Comparison of ENCODE assay signal across 18 cellular contexts in the genomic region with DNA sequence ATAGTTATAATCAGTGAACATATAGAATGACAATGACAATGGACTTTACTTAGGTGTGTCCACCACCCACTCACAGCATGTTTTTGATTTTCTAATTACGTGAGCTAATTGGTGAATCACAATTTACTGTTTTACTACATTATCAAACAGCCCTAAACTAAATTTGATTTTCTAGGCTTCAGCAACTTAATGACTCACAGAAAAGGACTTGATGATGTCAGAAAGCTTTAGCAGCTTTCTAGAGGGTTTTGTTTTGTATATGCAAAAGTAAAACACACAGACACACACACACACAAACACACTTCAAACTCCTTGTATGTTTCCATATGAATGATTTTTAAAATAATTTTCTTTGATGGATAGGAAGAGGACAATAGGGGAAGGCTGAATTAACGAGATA.
DNase-seq lines count a peak whose midpoint lies in the region; ATAC-seq and TF ChIP-seq lines count a peak whose summit lies in the region.
"Had no signal": no experiment of that assay in that cellular context is flagged by ENCODE, and none has a peak within 500 bp of the region (broad histone marks: within the 10 kb centered on the region; RNA-seq: fewer than 3 reads in every experiment).

No MANE protein-coding gene starts in this region.

- H3K9me3 ChIP-seq in SK-N-MC (ENCODE audit: low read depth, low read length) (no peaks in the 10 kb centered on the region; the same call in 1 of the 2 replicates), neuronal stem cell (replicated peaks in 1 of 2; ENCODE audit: control insufficient read depth in 2 of 2, insufficient read depth in 1 of 2, low read depth in 1 of 2, low read length in 2 of 2) (no peaks in the 10 kb centered on the region)
- H3K9me3 ChIP-seq: A549, SJCRH30 had no signal

- DNase-seq in COR-L47 (lab: John Stamatoyannopoulos, UW): peak; percentile 24
- DNase-seq in SK-N-MC (ENCODE audit: low read depth, low spot score): no peak
- DNase-seq in fibroblast of mammary gland (ENCODE audit: low read depth): peak; percentile 22
- DNase-seq in neuronal stem cell (ENCODE audit: low spot score): no peak
- DNase-seq: C1 segment of cervical spinal cord, DMS 273 treated with DMSO at 0.1 percent for 48 hours, EL, NCI-H1930, NCI-H2171 treated with DMSO at 0.1 percent for 48 hours, NCI-H510A, NCI-H82, PC-3, SJCRH30 had no signal

- H3K9ac ChIP-seq in SK-N-MC (ENCODE audit: insufficient read length): peak overlapping the region; percentile 70
- H3K9ac ChIP-seq in neuronal stem cell (ENCODE audit: low read depth, low read length, poor library complexity): no peak overlapping the region

- no peak overlapping the region for H2BK12ac ChIP-seq in neuronal stem cell (ENCODE audit: low read length)

- H3K27ac ChIP-seq in SK-N-MC (peak overlapping the region; percentile 99), neuronal stem cell (replicated peaks; ENCODE audit: low read length) (no peak overlapping the region)
- H3K27ac ChIP-seq: A549, SJCRH30 had no signal

- no peak overlapping the region for H3K23ac ChIP-seq in neuronal stem cell (ENCODE audit: low read depth, low read length, poor library complexity)

- H2BK120ac ChIP-seq in neuronal stem cell (ENCODE audit: low read depth, low read length): no peak overlapping the region

- no peaks in the 10 kb centered on the region for H3K27me3 ChIP-seq in neuronal stem cell (ENCODE audit: control insufficient read depth in 3 of 3, insufficient read depth in 3 of 3, low read depth in 1 of 3, low read length in 3 of 3)
- H3K27me3 ChIP-seq: SJCRH30 had no signal

- H3K79me1 ChIP-seq in neuronal stem cell (ENCODE audit: low read depth, low read length): no peaks in the 10 kb centered on the region

- H3K14ac ChIP-seq in neuronal stem cell (ENCODE audit: low read length): no peak overlapping the region

- ATAC-seq in HG03175 (IDR thresholded peaks at IDR 0.05; ENCODE audit: unreplicated experiment) (no peak), GM21367 (IDR thresholded peaks at IDR 0.05; ENCODE audit: unreplicated experiment) (no peak), GM18873 (IDR thresholded peaks at IDR 0.05; ENCODE audit: low FRiP score, unreplicated experiment) (no peak)
- ATAC-seq: A549, HCT116, PC-3 had no signal

- no peak overlapping the region for H4K8ac ChIP-seq in neuronal stem cell (ENCODE audit: low read depth, low read length)

- no CpG with 5 or more reads among the region's 2 CpGs for WGBS in neuronal stem cell (ENCODE audit: extremely low coverage in 2 of 2, insufficient read length in 2 of 2, insufficient replicate concordance in 1 of 2), 2 donors

- peak overlapping the region; percentile 41 for H2AFZ ChIP-seq in neuronal stem cell (ENCODE audit: low read length)

- no peak overlapping the region for H4K91ac ChIP-seq in neuronal stem cell (ENCODE audit: low read depth, low read length, poor library complexity)

- H3K18ac ChIP-seq in neuronal stem cell (ENCODE audit: low read length): no peak overlapping the region

- H3K36me3 ChIP-seq in SK-N-MC (ENCODE audit: insufficient read depth, low read length): no peaks in the 10 kb centered on the region
- no peaks in the 10 kb centered on the region for H3K36me3 ChIP-seq in neuronal stem cell (replicated peaks in 1 of 2; ENCODE audit: control insufficient read depth in 2 of 2, insufficient read depth in 2 of 2, low read length in 2 of 2)
- H3K36me3 ChIP-seq: SJCRH30 had no signal

- H3K4me3 ChIP-seq in SK-N-MC (peak overlapping the region; percentile 42), fibroblast of mammary gland (ENCODE audit: control insufficient read depth, low read depth, low read length) (no peak overlapping the region), neuronal stem cell (ENCODE audit: low read length in 2 of 2) (no peak overlapping the region)
- H3K4me3 ChIP-seq: A549, SJCRH30 had no signal

- no peak overlapping the region for H2AK5ac ChIP-seq in neuronal stem cell (ENCODE audit: low read depth, low read length)

- H3K4me2 ChIP-seq in neuronal stem cell (ENCODE audit: insufficient read depth, low read length, poor library complexity, severe bottlenecking): no peak overlapping the region
- H3K4me2 ChIP-seq: A549 had no signal

- no peak for TF ChIP-seq CTCF in fibroblast of mammary gland (conservative IDR thresholded peaks at IDR 0.05; ENCODE audit: control insufficient read depth, insufficient read depth, low read depth, low read length)

- no peaks in the 10 kb centered on the region for H3K4me1 ChIP-seq in neuronal stem cell (ENCODE audit: control insufficient read depth in 2 of 2, insufficient read depth in 1 of 2, low read depth in 1 of 2, low read length in 2 of 2)
- H3K4me1 ChIP-seq: A549, SJCRH30 had no signal

- H2BK5ac ChIP-seq in neuronal stem cell (ENCODE audit: low read length): no peak overlapping the region

- H3K4ac ChIP-seq in neuronal stem cell (ENCODE audit: low read length): no peak overlapping the region

- H2BK15ac ChIP-seq in neuronal stem cell (ENCODE audit: low read length): no peak overlapping the region

Comparison
In these comparisons a context has a peak if more than half of its experiments do, and no peak if none do; other contexts are left out.
1. DNase-seq: peak in COR-L47 (single experiment) and fibroblast of mammary gland (single experiment); none in SK-N-MC (single experiment) and neuronal stem cell (single experiment).